ENCODE assay signal across 19 cellular contexts in genomic region chr7:44327981-44328380, GRCh38. TPM values are rescaled to one million over a fixed set of nuclear protein-coding genes. Genes with fewer than 3 reads are reported as not detected.
A peak's percentile ranks its signal among the peaks of the same experiment; 100 is the strongest.
DNase-seq lines count a peak whose midpoint lies in the region; ATAC-seq, FAIRE-seq and TF ChIP-seq lines count a peak whose summit lies in the region.
"Had no signal": no experiment of that assay in that cellular context is flagged by ENCODE, and none has a peak within 500 bp of the region (broad histone marks: within the 10 kb centered on the region; RNA-seq: fewer than 3 reads in every experiment).

No MANE protein-coding gene starts in this region.

- H3K4me2 ChIP-seq in IMR-90 (ENCODE audit: low read depth, low read length) (no peak overlapping the region), K562 (ENCODE audit: insufficient read depth, low read length) (no peak overlapping the region)
- H3K4me2 ChIP-seq: BLaER1 treated with 17β-estradiol and CSF1 and Interleukin-3, amounts not matched to agents 10 nM and 100 nM had no signal

- H2BK20ac ChIP-seq in IMR-90 (ENCODE audit: low read depth, low read length), result no peak overlapping the region

- peaks cover 39% of the 10 kb centered on the region for H3K27me3 ChIP-seq in IMR-90 (ENCODE audit: control insufficient read depth, insufficient read depth, low read length)
- H3K27me3 ChIP-seq in K562 (ENCODE audit: control insufficient read depth in 2 of 2, insufficient read depth in 2 of 2, low read length in 2 of 2), result peaks cover 6 to 27% of the 10 kb centered on the region in 2 experiments; a peak in 4 of 5 replicates

- H4K91ac ChIP-seq in IMR-90 (ENCODE audit: insufficient read depth, low read depth, low read length), result no peak overlapping the region

- ATAC-seq in IMR-90 (ENCODE audit: low read depth) (no peak), K562 (no peak)
- ATAC-seq: CD8-positive, alpha-beta T cell had no signal

- H2AK9ac ChIP-seq in IMR-90 (replicated peaks; ENCODE audit: low read depth, low read length, poor library complexity), result no peak overlapping the region

- dilution Hi-C loops in IMR-90 (cut with HindIII; ENCODE audit: low sequenced_read_pairs, unreplicated experiment), result no loop called here

- H3K4me1 ChIP-seq in IMR-90 (ENCODE audit: control insufficient read depth, insufficient read depth, low read length) (no peaks in the 10 kb centered on the region; the same call in 1 of the 2 replicates), K562 (replicated peaks in 1 of 2; ENCODE audit: control insufficient read depth in 2 of 2, insufficient read depth in 2 of 2, low read length in 2 of 2) (peaks cover 0 to 5% of the 10 kb centered on the region in 2 experiments; a peak in 2 of 5 replicates)

- FAIRE-seq in K562 (lab: Jason Lieb, UNC), result no peak
- no peak for FAIRE-seq in D721Med (lab: Jason Lieb, UNC)

- CTCF ChIA-PET in IMR-90 (lab: Yijun Ruan, JAX) (no interaction called here), K562 (lab: Yijun Ruan, JAX; ENCODE audit: low intra/inter-chr PET ratio) (no interaction called here)

- H2AK5ac ChIP-seq in IMR-90 (ENCODE audit: low read depth, low read length), result 0 out of 2 replicates have a peak overlapping the region, but pooled peaks have one; percentile 39

- H3K9ac ChIP-seq in IMR-90 (ENCODE audit: low read depth, low read length) (no peak overlapping the region), K562 (ENCODE audit: insufficient read depth in 1 of 2, low read depth in 2 of 2, low read length in 2 of 2) (no peak overlapping the region)
- H3K9ac ChIP-seq: BLaER1 treated with 17β-estradiol and CSF1 and Interleukin-3, amounts not matched to agents 10 nM and 100 nM had no signal

- no peak overlapping the region for H4K5ac ChIP-seq in IMR-90 (ENCODE audit: low read depth, low read length)

- H3K23ac ChIP-seq in IMR-90 (ENCODE audit: low read depth, low read length), result no peak overlapping the region

- TF ChIP-seq CTCF in IMR-90 (conservative IDR thresholded peaks at IDR 0.05; ENCODE audit: low read depth, low read length), result no peak
- TF ChIP-seq CTCF in K562 (IDR thresholded peaks at IDR 0.05 in 2 of 3, conservative IDR thresholded peaks at IDR 0.05 in 1 of 3; ENCODE audit: insufficient read depth in 2 of 3, low read depth in 1 of 3, low read length in 3 of 3), result no peak
- TF ChIP-seq CTCF in D721Med (IDR thresholded peaks at IDR 0.05; ENCODE audit: insufficient read depth, missing control alignments), result no peak

- H3K79me2 ChIP-seq in K562 (ENCODE audit: control insufficient read depth, insufficient read depth, low read length), result no peaks in the 10 kb centered on the region

- H3K79me1 ChIP-seq in IMR-90 (ENCODE audit: low read depth in 1 of 2, low read length in 2 of 2), result no peaks in the 10 kb centered on the region

- no peak overlapping the region for H3K14ac ChIP-seq in IMR-90 (replicated peaks; ENCODE audit: low read depth, low read length)

- H3K27ac ChIP-seq in IMR-90 (ENCODE audit: insufficient read depth, low read length) (no peak overlapping the region), K562 (ENCODE audit: extremely low read depth, low read depth, low read length) (no peak overlapping the region)
- H3K27ac ChIP-seq: BLaER1 treated with 17β-estradiol and CSF1 and Interleukin-3, amounts not matched to agents 10 nM and 100 nM had no signal

- DNase-seq in NCI-H82 (lab: John Stamatoyannopoulos, UW) (peak; percentile 17), NCI-H82 treated with DMSO at 0.1 percent for 48 hours (lab: John Stamatoyannopoulos, UW; ENCODE audit: unreplicated experiment) (no peak), COR-L47 (lab: John Stamatoyannopoulos, UW) (peak; percentile 25), IMR-90 (no peak), K562 (ENCODE audit: extremely low read depth in 1 of 4, low spot score in 3 of 4) (no peak), OCI-M2 (lab: John Stamatoyannopoulos, UW; ENCODE audit: unreplicated experiment) (no peak), D721Med (ENCODE audit: insufficient read length, low spot score) (no peak)
- DNase-seq: GDM1, H7, Kasumi-1, NCI-H1105, NCI-H2081, NCI-H774, SHP77 treated with DMSO at 0.1 percent for 48 hours, T-helper 1 cell, T-helper 9 cell had no signal

- H2BK5ac ChIP-seq in IMR-90 (ENCODE audit: low read depth, low read length, poor library complexity, severe bottlenecking), result no peak overlapping the region

- TF ChIP-seq POLR2A in IMR-90 (IDR thresholded peaks at IDR 0.05; ENCODE audit: low read depth, low read length) (no peak), K562 (conservative IDR thresholded peaks at IDR 0.05) (no peak)

- no peak overlapping the region for H3K18ac ChIP-seq in IMR-90 (ENCODE audit: low read depth, low read length)

- in situ Hi-C loops in IMR-90 (cut with MboI; ENCODE audit: low sequenced_read_pairs), result no loop called here
- in situ Hi-C loops in K562 (cut with MboI), result no loop called here

- no peak overlapping the region for H2AFZ ChIP-seq in IMR-90 (replicated peaks; ENCODE audit: low read length, poor library complexity)
- H2AFZ ChIP-seq in K562 (ENCODE audit: low read depth, low read length), result no peak overlapping the region

- POLR2A ChIA-PET in IMR-90 (lab: Charles Lee; ENCODE audit: unreplicated experiment) (no interaction called here), K562 (lab: Yijun Ruan, JAX) (no interaction called here)

- no peak overlapping the region for H3K4me3 ChIP-seq in IMR-90 (ENCODE audit: insufficient read depth, low read depth, low read length)
- H3K4me3 ChIP-seq in K562, result no peak overlapping the region
- H3K4me3 ChIP-seq: BLaER1 treated with 17β-estradiol and CSF1 and Interleukin-3, amounts not matched to agents 10 nM and 100 nM had no signal

- H4K20me1 ChIP-seq in IMR-90 (ENCODE audit: insufficient read depth, low read length) (no peaks in the 10 kb centered on the region; the same call in 1 of the 2 replicates), K562 (replicated peaks; ENCODE audit: control insufficient read depth, insufficient read depth, low read length) (no peaks in the 10 kb centered on the region)

- no peak overlapping the region for H2BK120ac ChIP-seq in IMR-90 (ENCODE audit: low read depth, low read length)

- H3K9me3 ChIP-seq in IMR-90 (ENCODE audit: control insufficient read depth, insufficient read depth, low read length), result no peaks in the 10 kb centered on the region
- H3K9me3 ChIP-seq in K562 (replicated peaks; ENCODE audit: control insufficient read depth, insufficient read depth, low read depth, low read length), result no peaks in the 10 kb centered on the region
- H3K9me3 ChIP-seq: BLaER1 treated with 17β-estradiol and CSF1 and Interleukin-3, amounts not matched to agents 10 nM and 100 nM had no signal

- BruUV-seq in IMR-90 (replicated peaks; lab: Mats Ljungman, UMichigan) (no TSS peak), K562 (replicated peaks; lab: Mats Ljungman, UMichigan) (no TSS peak)

- H3K36me3 ChIP-seq in IMR-90 (ENCODE audit: control insufficient read depth, insufficient read depth, low read length) (no peaks in the 10 kb centered on the region), K562 (ENCODE audit: control insufficient read depth, insufficient read depth, low read length) (no peaks in the 10 kb centered on the region)
- H3K36me3 ChIP-seq: BLaER1 treated with 17β-estradiol and CSF1 and Interleukin-3, amounts not matched to agents 10 nM and 100 nM had no signal

- no peak overlapping the region for H4K8ac ChIP-seq in IMR-90 (ENCODE audit: low read depth in 2 of 2, low read length in 2 of 2)

- no CpG with 5 or more reads among the region's 5 CpGs for WGBS in IMR-90 (ENCODE audit: extremely low coverage in 2 of 2, insufficient read length in 1 of 2), 2 experiments
- WGBS in K562 (ENCODE audit: insufficient coverage, low coverage, missing lambda C conversion rate), result 3% methylated on average over 5 of the region's 5 CpGs

- intact Hi-C loops in IMR-90 (cut with micrococcal nuclease), result no loop called here
- intact Hi-C loops in K562 (cut with micrococcal nuclease), result no loop called here

- no peak for TF ChIP-seq RAD21 in IMR-90 (IDR thresholded peaks at IDR 0.05; ENCODE audit: low read length)
- TF ChIP-seq RAD21 in K562 (CRISPR knock-in tag; conservative IDR thresholded peaks at IDR 0.05 in 1 of 2, IDR thresholded peaks at IDR 0.05 in 1 of 2), result no peak

- no peak overlapping the region for H3K4ac ChIP-seq in IMR-90 (ENCODE audit: low read depth, low read length)

- no peak for TF ChIP-seq EP300 in K562 (IDR thresholded peaks at IDR 0.05; ENCODE audit: low read length)

- H3K9me1 ChIP-seq in IMR-90 (ENCODE audit: insufficient read depth, low read length), result no peaks in the 10 kb centered on the region
- H3K9me1 ChIP-seq in K562 (ENCODE audit: control insufficient read depth, insufficient read depth, low read length), result no peaks in the 10 kb centered on the region

- H3K56ac ChIP-seq in IMR-90 (ENCODE audit: extremely low read depth, insufficient read depth, low read length), result no peak overlapping the region

- H2BK15ac ChIP-seq in IMR-90 (ENCODE audit: low read depth, low read length), result no peak overlapping the region

TF ChIP-seq in K562, 482 proteins besides CTCF, POLR2A, EP300 and RAD21 (continues in another document):
- TF ChIP-seq TBP (optimal IDR thresholded peaks at IDR 0.05; ENCODE audit: low read depth, low read length), result no peak
- no peak for TF ChIP-seq YY1 (IDR thresholded peaks at IDR 0.05; ENCODE audit: borderline replicate concordance in 1 of 3, control insufficient read depth in 1 of 3, extremely low read depth in 1 of 3, insufficient read depth in 3 of 3, insufficient read length in 1 of 3, insufficient replicate concordance in 2 of 3, low read depth in 1 of 3, low read length in 2 of 3)

RNA-seq across cellular contexts. Expression of gene CAMK2B, which starts 2.6 kb away (rescaled TPM):
- total RNA-seq in IMR-90 (2012; rRNA removed), result 0.18 and 0.28 TPM in 2 replicates
- 0.14 and 0.36 TPM in 2 replicates for polyA plus RNA-seq in IMR-90 (2012; rRNA removed)
- polyA plus RNA-seq in IMR-90 (2012; cell fraction: cytosol; rRNA removed), result 0.11 and 0.74 TPM in 2 replicates
- polyA plus RNA-seq in IMR-90 (2012; cell fraction: nucleus; rRNA removed; ENCODE audit: low replicate concordance), result 0.57 and 1.0 TPM in 2 replicates
- 0.23 TPM in 1 of 2 replicates, not detected in the other for total RNA-seq in K562 (2011; cell fraction: chromatin; rRNA removed; ENCODE audit: low replicate concordance)
- total RNA-seq in K562 (2011; cell fraction: nucleolus; rRNA removed), result 0.26 and 0.50 TPM in 2 replicates
- total RNA-seq in K562 (2011; cell fraction: nucleoplasm; rRNA removed), result not detected in 2 replicates
- total RNA-seq in K562 (2014; rRNA removed), result 0.09 and 0.16 TPM in 2 replicates
- not detected in 2 replicates for total RNA-seq in K562 (2014; rRNA removed; fragmentation: Illumina TruSeq; extraction: Trizol)
- total RNA-seq in K562 (2015; rRNA removed; fragmentation: Illumina TruSeq; extraction: Trizol), result 0.04 TPM in 2 replicates
- total RNA-seq in K562 (2021), result 0.29 TPM in 1 of 2 replicates, not detected in the other
- polyA plus RNA-seq in K562 (2011; rRNA removed), result 0.04 and 0.12 TPM in 2 replicates
- polyA plus RNA-seq in K562 (2011; cell fraction: cytosol; rRNA removed), result 0.04 and 0.13 TPM in 2 replicates
- 0.10 and 0.18 TPM in 2 replicates for polyA plus RNA-seq in K562 (2011; cell fraction: nucleus; rRNA removed)
- 0.09 and 0.18 TPM in 2 replicates for polyA plus RNA-seq in K562 (2012)
- polyA plus RNA-seq in K562 (2014; fragmentation: Illumina TruSeq; extraction: Trizol), result 0.07 and 0.10 TPM in 2 replicates
- not detected for polyA plus RNA-seq in K562 (2014; fragmentation: Nextera tagmentation; extraction: Ambion mirVana)
- polyA plus RNA-seq in K562 (2014; rRNA removed), result 0.05 and 0.08 TPM in 2 replicates
- not detected in 2 replicates for polyA minus RNA-seq in K562 (2011; rRNA and poly(A)+ RNA removed)
- not detected in 2 replicates for polyA minus RNA-seq in K562 (2011; cell fraction: cytosol; rRNA and poly(A)+ RNA removed)
- polyA minus RNA-seq in K562 (2011; cell fraction: nucleus; rRNA and poly(A)+ RNA removed), result not detected in 2 replicates
- total RNA-seq: CD8-positive, alpha-beta T cell had no signal
- polyA plus RNA-seq: IgD-negative memory B cell had no signal

Comparison
In these comparisons a context has a peak if more than half of its experiments do, and no peak if none do; other contexts are left out.
1. DNase-seq: peak in NCI-H82 (single experiment) and COR-L47 (single experiment); none in NCI-H82 treated with DMSO at 0.1 percent for 48 hours (single experiment), IMR-90 (single experiment), K562 (0 of 4), OCI-M2 (single experiment) and D721Med (single experiment).